Comparison of ENCODE assay signal across 10 cellular contexts in genomic region chr3:33855884-33856546, GRCh38. TPM values are rescaled to one million over a fixed set of nuclear protein-coding genes. Genes with fewer than 3 reads are reported as not detected.
DNase-seq lines count a peak whose midpoint lies in the region; ATAC-seq and TF ChIP-seq lines count a peak whose summit lies in the region.
"Had no signal": no experiment of that assay in that cellular context is flagged by ENCODE, and none has a peak within 500 bp of the region (broad histone marks: within the 10 kb centered on the region; RNA-seq: fewer than 3 reads in every experiment).

No MANE protein-coding gene starts in this region.

- ATAC-seq in stimulated activated naive B cell treated with anti-CD40 and anti-IgM and Interleukin-4, amounts not matched to agents 10 μg/mL and 1 μg/mL and 100 μg/mL, for 72 hours (replicated peaks): no peak
- ATAC-seq in mucosa of descending colon (no peak), GM21515 (IDR thresholded peaks at IDR 0.05; ENCODE audit: unreplicated experiment) (no peak)

- H3K4me1 ChIP-seq in mucosa of descending colon (ENCODE audit: low read depth): no peaks in the 10 kb centered on the region

- no peak for TF ChIP-seq CTCF in fibroblast of pulmonary artery (IDR thresholded peaks at IDR 0.05; ENCODE audit: low read length, missing control alignments)
- TF ChIP-seq CTCF in GM13976 (IDR thresholded peaks at IDR 0.05; ENCODE audit: borderline replicate concordance, control extremely low read depth, extremely low read depth, insufficient read depth, missing control alignments): no peak
- TF ChIP-seq CTCF in mucosa of descending colon (IDR thresholded peaks at IDR 0.05): no peak

- CTCF ChIA-PET in activated naive CD4-positive, alpha-beta T cell treated with anti-CD3 and anti-CD28 coated beads, Interleukin-2, amount 10 ng/mL, durations not matched to agents 7 days and 5 days (lab: Charles Lee): no interaction called here
- CTCF ChIA-PET in activated CD4-positive, alpha-beta memory T cell treated with anti-CD3 and anti-CD28 coated beads, Interleukin-2, amount 10 ng/mL, durations not matched to agents 7 days and 5 days (lab: Charles Lee): interaction anchor here (2.0 kb wide), 1 partner anchor 27 kb away, joined by 5 read pairs; no protein-coding TSS in a partner anchor

- peak overlapping the region; percentile 72 for H3K27ac Mint-ChIP-seq in activated naive CD4-positive, alpha-beta T cell treated with anti-CD3 and anti-CD28 coated beads, Interleukin-2, amount 10 ng/mL, durations not matched to agents 7 days and 5 days
- H3K27ac Mint-ChIP-seq in activated CD4-positive, alpha-beta memory T cell treated with anti-CD3 and anti-CD28 coated beads, Interleukin-2, amount 10 ng/mL, durations not matched to agents 7 days and 5 days: peak overlapping the region; percentile 60
- peak overlapping the region; percentile 1 for H3K27ac Mint-ChIP-seq in stimulated activated naive B cell treated with anti-CD40 and anti-IgM and Interleukin-4, amounts not matched to agents 10 μg/mL and 1 μg/mL and 100 μg/mL, for 72 hours

- H3K36me3 ChIP-seq in mucosa of descending colon (ENCODE audit: low read depth): peaks cover 3% of the 10 kb centered on the region

- peaks cover 42% of the 10 kb centered on the region for H3K36me3 Mint-ChIP-seq in activated naive CD4-positive, alpha-beta T cell treated with anti-CD3 and anti-CD28 coated beads, Interleukin-2, amount 10 ng/mL, durations not matched to agents 7 days and 5 days
- peaks cover 43% of the 10 kb centered on the region for H3K36me3 Mint-ChIP-seq in activated CD4-positive, alpha-beta memory T cell treated with anti-CD3 and anti-CD28 coated beads, Interleukin-2, amount 10 ng/mL, durations not matched to agents 7 days and 5 days (ENCODE audit: low read depth)
- H3K36me3 Mint-ChIP-seq in stimulated activated naive B cell treated with anti-CD40 and anti-IgM and Interleukin-4, amounts not matched to agents 10 μg/mL and 1 μg/mL and 100 μg/mL, for 72 hours: peaks cover 47 to 55% of the 10 kb centered on the region in 2 donors

- no peaks in the 10 kb centered on the region for H3K27me3 Mint-ChIP-seq in activated naive CD4-positive, alpha-beta T cell treated with anti-CD3 and anti-CD28 coated beads, Interleukin-2, amount 10 ng/mL, durations not matched to agents 7 days and 5 days
- H3K27me3 Mint-ChIP-seq in activated CD4-positive, alpha-beta memory T cell treated with anti-CD3 and anti-CD28 coated beads, Interleukin-2, amount 10 ng/mL, durations not matched to agents 7 days and 5 days: no peaks in the 10 kb centered on the region
- H3K27me3 Mint-ChIP-seq in stimulated activated naive B cell treated with anti-CD40 and anti-IgM and Interleukin-4, amounts not matched to agents 10 μg/mL and 1 μg/mL and 100 μg/mL, for 72 hours: no peaks in the 10 kb centered on the region

- DNase-seq in activated naive CD4-positive, alpha-beta T cell treated with anti-CD3 and anti-CD28 coated beads, Interleukin-2, amount 10 ng/mL, durations not matched to agents 7 days and 5 days: no peak
- DNase-seq in activated naive CD4-positive, alpha-beta T cell (lab: John Stamatoyannopoulos, UW): no peak
- no peak for DNase-seq in activated CD4-positive, alpha-beta memory T cell treated with anti-CD3 and anti-CD28 coated beads, Interleukin-2, amount 10 ng/mL, durations not matched to agents 7 days and 5 days
- DNase-seq in fibroblast of pulmonary artery (ENCODE audit: low read depth) (peak; percentile 48), GM13976 (ENCODE audit: low spot score) (no peak), mucosa of descending colon (no peak)
- no peak for DNase-seq in stimulated activated naive B cell treated with anti-CD40 and anti-IgM and Interleukin-4, amounts not matched to agents 10 μg/mL and 1 μg/mL and 100 μg/mL, for 72 hours
- DNase-seq: RPMI8226; stimulated activated CD4-positive, alpha-beta T cell treated with anti-CD3 and anti-CD28 coated beads, Interleukin-15, amount 100 ng/mL, for 24 hours had no signal

- no peak overlapping the region for H3K4me3 Mint-ChIP-seq in activated naive CD4-positive, alpha-beta T cell treated with anti-CD3 and anti-CD28 coated beads, Interleukin-2, amount 10 ng/mL, durations not matched to agents 7 days and 5 days
- no peak overlapping the region for H3K4me3 Mint-ChIP-seq in activated CD4-positive, alpha-beta memory T cell treated with anti-CD3 and anti-CD28 coated beads, Interleukin-2, amount 10 ng/mL, durations not matched to agents 7 days and 5 days
- H3K4me3 Mint-ChIP-seq in stimulated activated naive B cell treated with anti-CD40 and anti-IgM and Interleukin-4, amounts not matched to agents 10 μg/mL and 1 μg/mL and 100 μg/mL, for 72 hours: no peak overlapping the region

- in situ Hi-C loops in GM13976 (cut with MboI; ENCODE audit: low sequenced_read_pairs, unreplicated experiment): no loop called here

- no peaks in the 10 kb centered on the region for H3K9me3 Mint-ChIP-seq in activated naive CD4-positive, alpha-beta T cell treated with anti-CD3 and anti-CD28 coated beads, Interleukin-2, amount 10 ng/mL, durations not matched to agents 7 days and 5 days
- no peaks in the 10 kb centered on the region for H3K9me3 Mint-ChIP-seq in activated CD4-positive, alpha-beta memory T cell treated with anti-CD3 and anti-CD28 coated beads, Interleukin-2, amount 10 ng/mL, durations not matched to agents 7 days and 5 days
- H3K9me3 Mint-ChIP-seq in stimulated activated naive B cell treated with anti-CD40 and anti-IgM and Interleukin-4, amounts not matched to agents 10 μg/mL and 1 μg/mL and 100 μg/mL, for 72 hours: no peaks in the 10 kb centered on the region

- no peaks in the 10 kb centered on the region for H3K9me3 ChIP-seq in mucosa of descending colon

- intact Hi-C loops in mucosa of descending colon (cut with DNase I, micrococcal nuclease): no loop called here

- H3K4me1 Mint-ChIP-seq in activated naive CD4-positive, alpha-beta T cell treated with anti-CD3 and anti-CD28 coated beads, Interleukin-2, amount 10 ng/mL, durations not matched to agents 7 days and 5 days: peaks cover 24% of the 10 kb centered on the region
- peaks cover 26% of the 10 kb centered on the region for H3K4me1 Mint-ChIP-seq in activated CD4-positive, alpha-beta memory T cell treated with anti-CD3 and anti-CD28 coated beads, Interleukin-2, amount 10 ng/mL, durations not matched to agents 7 days and 5 days
- peaks cover 2 to 5% of the 10 kb centered on the region in 2 donors for H3K4me1 Mint-ChIP-seq in stimulated activated naive B cell treated with anti-CD40 and anti-IgM and Interleukin-4, amounts not matched to agents 10 μg/mL and 1 μg/mL and 100 μg/mL, for 72 hours

- POLR2A ChIA-PET in activated CD4-positive, alpha-beta memory T cell treated with anti-CD3 and anti-CD28 coated beads, Interleukin-2, amount 10 ng/mL, durations not matched to agents 7 days and 5 days (lab: Charles Lee): no interaction called here

- H3K4me3 ChIP-seq in fibroblast of pulmonary artery (replicated peaks; ENCODE audit: low read depth, low read length) (peak overlapping the region; percentile 7), mucosa of descending colon (no peak overlapping the region)

RNA-seq across cellular contexts. Expression of gene PDCD6IP, which starts 57.6 kb away (rescaled TPM):
- total RNA-seq in activated CD4-positive, alpha-beta memory T cell treated with anti-CD3 and anti-CD28 coated beads, Interleukin-2, amount 10 ng/mL, durations not matched to agents 7 days and 5 days: 100 to 1,000 TPM; 211 TPM
- 100 to 1,000 TPM; 305 to 521 (median 428) TPM for total RNA-seq in mucosa of descending colon

Comparison
In these comparisons a context has a peak if more than half of its experiments do, and no peak if none do; other contexts are left out.
1. H3K27ac Mint-ChIP-seq: peak in every context shown above with its lines; median percentile 72 in activated naive CD4-positive, alpha-beta T cell treated with anti-CD3 and anti-CD28 coated beads, Interleukin-2, amount 10 ng/mL, durations not matched to agents 7 days and 5 days; 60 in activated CD4-positive, alpha-beta memory T cell treated with anti-CD3 and anti-CD28 coated beads, Interleukin-2, amount 10 ng/mL, durations not matched to agents 7 days and 5 days; 1 in stimulated activated naive B cell treated with anti-CD40 and anti-IgM and Interleukin-4, amounts not matched to agents 10 μg/mL and 1 μg/mL and 100 μg/mL, for 72 hours.